Comparison of ENCODE assay signal across 1 cellular context in genomic region chr11:70352074-70352473, GRCh38.
TF ChIP-seq lines count a peak whose summit lies in the region.

No MANE protein-coding gene starts in this region.

TF ChIP-seq in K562, 482 proteins besides CTCF, POLR2A, EP300 and RAD21 (continued from another document):
- TF ChIP-seq CUX1 (CRISPR knock-in tag; IDR thresholded peaks at IDR 0.05) (no peak), ESRRA (IDR thresholded peaks at IDR 0.05; ENCODE audit: borderline replicate concordance, low read depth) (no peak), ZC3H11A (IDR thresholded peaks at IDR 0.05; ENCODE audit: low read depth, low read length) (no peak), CBFA2T3 (IDR thresholded peaks at IDR 0.05) (peak; percentile 68), E2F1 (CRISPR knock-in tag; IDR thresholded peaks at IDR 0.05) (no peak), ZNF324 (CRISPR knock-in tag; IDR thresholded peaks at IDR 0.05) (no peak), PKNOX1 (IDR thresholded peaks at IDR 0.05) (peak; percentile 71), C11orf30 (IDR thresholded peaks at IDR 0.05; ENCODE audit: low read depth) (no peak), ARNT (IDR thresholded peaks at IDR 0.05) (no peak), GABPA (tag; conservative IDR thresholded peaks at IDR 0.05; ENCODE audit: low read depth) (no peak), DDX20 (tag; IDR thresholded peaks at IDR 0.05; ENCODE audit: low read depth) (no peak), BDP1 (IDR thresholded peaks at IDR 0.05; ENCODE audit: insufficient read depth, insufficient read length) (no peak), HMG20A (CRISPR knock-in tag; conservative IDR thresholded peaks at IDR 0.05) (no peak), GTF2F1 (IDR thresholded peaks at IDR 0.05; ENCODE audit: low read depth, low read length) (no peak), HSF4 (CRISPR knock-in tag; IDR thresholded peaks at IDR 0.05; ENCODE audit: borderline replicate concordance) (no peak), ELK3 (CRISPR knock-in tag; IDR thresholded peaks at IDR 0.05) (no peak), HINFP (tag; conservative IDR thresholded peaks at IDR 0.05; ENCODE audit: low read depth) (no peak), ZNF212 (CRISPR knock-in tag; IDR thresholded peaks at IDR 0.05) (no peak), TAL1 (IDR thresholded peaks at IDR 0.05) (peak; percentile 40; the same call in 1 of the 2 replicates), CREM (IDR thresholded peaks at IDR 0.05; ENCODE audit: low read depth) (no peak), BRCA1 (IDR thresholded peaks at IDR 0.05) (no peak), BRCA1 (CRISPR knock-in tag; IDR thresholded peaks at IDR 0.05) (no peak), RBM34 (IDR thresholded peaks at IDR 0.05; ENCODE audit: borderline replicate concordance, insufficient read depth, low read length) (no peak), ZNF644 (tag; IDR thresholded peaks at IDR 0.05; ENCODE audit: low read depth) (no peak), ZNF766 (CRISPR knock-in tag; conservative IDR thresholded peaks at IDR 0.05) (no peak), TCF3 (CRISPR knock-in tag; IDR thresholded peaks at IDR 0.05) (peak; percentile 45)
